Comparison of ENCODE assay signal across 8 cellular contexts in genomic region chrX:136781180-136781797, GRCh38. TPM values are rescaled to one million over a fixed set of nuclear protein-coding genes. Genes with fewer than 3 reads are reported as not detected.
A peak's percentile ranks its signal among the peaks of the same experiment; 100 is the strongest.
DNase-seq lines count a peak whose midpoint lies in the region; ATAC-seq and TF ChIP-seq lines count a peak whose summit lies in the region.

No MANE protein-coding gene starts in this region.

- no peaks in the 10 kb centered on the region for H3K9me3 ChIP-seq in ovary

- H3K4me1 ChIP-seq in ovary (ENCODE audit: insufficient read depth), result no peaks in the 10 kb centered on the region

- TF ChIP-seq POLR2A in ovary (IDR thresholded peaks at IDR 0.05), result no peak

- TF ChIP-seq EP300 in ovary (IDR thresholded peaks at IDR 0.05), result no peak

- TF ChIP-seq CTCF in ovary (IDR thresholded peaks at IDR 0.05), result no peak

- intact Hi-C loops in ovary (cut with DNase I), result no loop called here

- ATAC-seq in GM21825 (IDR thresholded peaks at IDR 0.05; ENCODE audit: unreplicated experiment) (no peak), HG03442 (IDR thresholded peaks at IDR 0.05; ENCODE audit: unreplicated experiment) (no peak)

- 19 to 27% (median 24%) methylated on average over 9 of the region's 9 CpGs for WGBS in ovary, 3 donors

- no peak overlapping the region for H3K27ac ChIP-seq in ovary

- H3K27me3 ChIP-seq in ovary, result no peaks in the 10 kb centered on the region

- no peaks in the 10 kb centered on the region for H3K36me3 ChIP-seq in ovary

- DNase-seq in DMS153 (lab: John Stamatoyannopoulos, UW) (peak; percentile 10), M059J (ENCODE audit: low read depth) (peak; percentile 49), cerebellar cortex (ENCODE audit: low spot score) (peak; percentile 45), ovary (no peak), kidney tubule cell (ENCODE audit: low spot score) (no peak), NCI-H2029 treated with DMSO at 0.1 percent for 48 hours (lab: John Stamatoyannopoulos, UW) (no peak)

- H3K4me3 ChIP-seq in ovary, result peak overlapping the region; percentile 13

RNA-seq across cellular contexts. Expression of gene ARHGEF6, which starts 0.6 kb away (rescaled TPM):
- 12.5 and 18.0 TPM in 2 replicates for total RNA-seq in M059J (2014; rRNA removed; shearing (Covaris generic))
- total RNA-seq in ovary, result 10 to 100 TPM in 6 of 7 donors, 1 to 10 TPM in 1; 9.5 to 26.3 (median 20.8) TPM
- polyA plus RNA-seq in ovary, result 10 to 100 TPM; 13.6 to 37.9 TPM

Comparison
In these comparisons a context has a peak if more than half of its experiments do, and no peak if none do; other contexts are left out.
1. DNase-seq: peak in DMS153 (single experiment), M059J (single experiment) and cerebellar cortex (single experiment); none in ovary (0 of 5), kidney tubule cell (single experiment) and NCI-H2029 treated with DMSO at 0.1 percent for 48 hours (single experiment).